8 cellular contexts compared by ENCODE assay signal in genomic region chr17:80773243-80773991, GRCh38.
A peak's percentile ranks its signal among the peaks of the same experiment; 100 is the strongest.
DNase-seq lines count a peak whose midpoint lies in the region; ATAC-seq, FAIRE-seq and TF ChIP-seq lines count a peak whose summit lies in the region.

No MANE protein-coding gene starts in this region.

- H3K9ac ChIP-seq in OCI-LY1 (ENCODE audit: low read length), result peak overlapping the region; percentile 45; the same call in 1 of the 2 replicates

- TF ChIP-seq POLR2A in GM12891 (IDR thresholded peaks at IDR 0.05; ENCODE audit: low read depth, low read length) (no peak), esophagus squamous epithelium (IDR thresholded peaks at IDR 0.05) (no peak)

- H3K4me1 ChIP-seq in OCI-LY1 (ENCODE audit: insufficient read depth, low read length, severe bottlenecking), result peaks cover 92% of the 10 kb centered on the region
- H3K4me1 ChIP-seq in esophagus squamous epithelium, result peaks cover 4 to 23% (median 4%) of the 10 kb centered on the region in 3 donors
- peaks cover 23% of the 10 kb centered on the region for H3K4me1 ChIP-seq in psoas muscle

- H3F3A ChIP-seq in OCI-LY1 (ENCODE audit: insufficient read depth, low read length), result 0 out of 2 replicates have a peak, but pooled peaks cover 3% of the 10 kb centered on the region

- TF ChIP-seq CTCF in OCI-LY1 (IDR thresholded peaks at IDR 0.05; ENCODE audit: low read length), result peak; percentile 64
- TF ChIP-seq CTCF in esophagus squamous epithelium (IDR thresholded peaks at IDR 0.05), result peak in 1 of 6 experiments; percentile 15
- no peak for TF ChIP-seq CTCF in psoas muscle (IDR thresholded peaks at IDR 0.05)

- no peaks in the 10 kb centered on the region for H3K27me3 ChIP-seq in OCI-LY1 (ENCODE audit: insufficient read depth, low read length)
- no peaks in the 10 kb centered on the region for H3K27me3 ChIP-seq in esophagus squamous epithelium
- no peaks in the 10 kb centered on the region for H3K27me3 ChIP-seq in psoas muscle (ENCODE audit: insufficient read depth in 3 of 3, low read length in 2 of 3)

- peak; percentile 77 for FAIRE-seq in GM12891 (lab: Jason Lieb, UNC)

- H3K4me3 ChIP-seq in OCI-LY1 (ENCODE audit: low read depth, low read length, poor library complexity, severe bottlenecking) (peak overlapping the region; percentile 32), esophagus squamous epithelium (no peak overlapping the region), psoas muscle (peak overlapping the region; percentile 33)

- no peaks in the 10 kb centered on the region for H3K9me3 ChIP-seq in OCI-LY1 (ENCODE audit: low read length)
- H3K9me3 ChIP-seq in esophagus squamous epithelium, result no peaks in the 10 kb centered on the region
- H3K9me3 ChIP-seq in psoas muscle, result no peaks in the 10 kb centered on the region

- no peaks in the 10 kb centered on the region for H3K9me2 ChIP-seq in OCI-LY1 (ENCODE audit: low read depth, low read length)

- no peak overlapping the region for H2AFZ ChIP-seq in OCI-LY1 (ENCODE audit: low read length)

- H3K79me2 ChIP-seq in OCI-LY1 (ENCODE audit: insufficient read depth, low read length), result no peaks in the 10 kb centered on the region

- no peaks in the 10 kb centered on the region for H4K20me1 ChIP-seq in OCI-LY1 (ENCODE audit: insufficient read depth, low read length)

- intact Hi-C loops in esophagus squamous epithelium (cut with DNase I) (no loop called here), psoas muscle (cut with DNase I) (no loop called here)

- H3K4me2 ChIP-seq in OCI-LY1 (ENCODE audit: low read length), result peak overlapping the region; percentile 48

- ATAC-seq in psoas muscle (peak; percentile 70 to 89 (median 84)), HG03432 (IDR thresholded peaks at IDR 0.05; ENCODE audit: unreplicated experiment) (no peak), GM18858 (IDR thresholded peaks at IDR 0.05; ENCODE audit: unreplicated experiment) (no peak), GM21390 (IDR thresholded peaks at IDR 0.05; ENCODE audit: unreplicated experiment) (no peak)

- H3K36me3 ChIP-seq in OCI-LY1 (ENCODE audit: insufficient read depth, low read length) (peaks cover 83% of the 10 kb centered on the region), esophagus squamous epithelium (peaks cover 0 to 47% (median 0%) of the 10 kb centered on the region in 3 donors), psoas muscle (ENCODE audit: insufficient read depth in 1 of 2, low read depth in 1 of 2) (no peaks in the 10 kb centered on the region)

- 64 to 72% methylated on average over 10 to 19 of the region's 19 CpGs for WGBS in esophagus squamous epithelium, 2 donors
- WGBS in psoas muscle, 3 donors, result 25 to 34% (median 30%) methylated on average over 19 of the region's 19 CpGs

- H3K27ac ChIP-seq in OCI-LY1 (ENCODE audit: low read depth, low read length, poor library complexity, severe bottlenecking), result peak overlapping the region; percentile 96
- peak overlapping the region in 3 of 4 donors; percentile 70 to 76 (median 71) for H3K27ac ChIP-seq in esophagus squamous epithelium
- H3K27ac ChIP-seq in psoas muscle, result peak overlapping the region; percentile 82

- DNase-seq in GM12891 (ENCODE audit: insufficient read length, low spot score) (no peak), esophagus squamous epithelium (lab: John Stamatoyannopoulos, UW) (no peak), psoas muscle (peak; percentile 72 to 94), NCI-H1436 (lab: John Stamatoyannopoulos, UW) (no peak)

TF ChIP-seq in GM12891, 5 proteins besides CTCF, POLR2A, EP300 and RAD21:
- TF ChIP-seq POLR2AphosphoS5 (IDR thresholded peaks at IDR 0.05; ENCODE audit: low read depth, low read length), result no peak
- TF ChIP-seq TAF1 (IDR thresholded peaks at IDR 0.05; ENCODE audit: low read depth, low read length), result no peak
- TF ChIP-seq POU2F2 (IDR thresholded peaks at IDR 0.05; ENCODE audit: low read depth, low read length), result no peak
- TF ChIP-seq PAX5 (IDR thresholded peaks at IDR 0.05; ENCODE audit: insufficient read depth, low read length, severe bottlenecking), result no peak
- no peak for TF ChIP-seq SPI1 (IDR thresholded peaks at IDR 0.05; ENCODE audit: low read depth, low read length)

Comparison
In these comparisons a context has a peak if more than half of its experiments do, and no peak if none do; other contexts are left out.
1. DNase-seq: peak in psoas muscle (2 of 2); none in GM12891 (single experiment), esophagus squamous epithelium (single experiment) and NCI-H1436 (single experiment).
2. H3K4me3 ChIP-seq: peak in OCI-LY1 (single experiment) and psoas muscle (single experiment); none in esophagus squamous epithelium (0 of 4).
3. ATAC-seq: peak in psoas muscle (4 of 4); none in HG03432 (single experiment), GM18858 (single experiment) and GM21390 (single experiment).
4. Peak in every context shown above with its lines, with median percentiles within 50 percentile points of each other: H3K27ac ChIP-seq.